Comparison of ENCODE assay signal across 14 cellular contexts in genomic region chr4:39037491-39037825, GRCh38. TPM values are rescaled to one million over a fixed set of nuclear protein-coding genes. Genes with fewer than 3 reads are reported as not detected.
A peak's percentile ranks its signal among the peaks of the same experiment; 100 is the strongest.
DNase-seq lines count a peak whose midpoint lies in the region; ATAC-seq and TF ChIP-seq lines count a peak whose summit lies in the region.
"Had no signal": no experiment of that assay in that cellular context is flagged by ENCODE, and none has a peak within 500 bp of the region (broad histone marks: within the 10 kb centered on the region; RNA-seq: fewer than 3 reads in every experiment).

No MANE protein-coding gene starts in this region.

- no peaks in the 10 kb centered on the region for H3K9me3 Mint-ChIP-seq in IgD-negative memory B cell
- H3K9me3 Mint-ChIP-seq in memory B cell: no peaks in the 10 kb centered on the region
- H3K9me3 Mint-ChIP-seq: activated T-cell treated with anti-CD3 and anti-CD28 coated beads, Interleukin-2, amount 50 U/mL, for 4 hours had no signal

- H3K4me3 ChIP-seq in AG04450 (ENCODE audit: low read depth, low read length) (no peak overlapping the region), brain microvascular endothelial cell (ENCODE audit: low read depth, low read length) (no peak overlapping the region)
- H3K4me3 ChIP-seq: left ventricle myocardium inferior had no signal

- peak overlapping the region in 1 of 4 donors; percentile 75 for H3K4me3 Mint-ChIP-seq in IgD-negative memory B cell
- peak overlapping the region; percentile 61 for H3K4me3 Mint-ChIP-seq in memory B cell
- H3K4me3 Mint-ChIP-seq: activated T-cell treated with anti-CD3 and anti-CD28 coated beads, Interleukin-2, amount 50 U/mL, for 4 hours had no signal

- peak overlapping the region; percentile 68 for H3K27ac ChIP-seq in AG04450 (ENCODE audit: low read depth, low read length)
- peak overlapping the region; percentile 90 for H3K27ac ChIP-seq in brain microvascular endothelial cell
- H3K27ac ChIP-seq: C4-2B, left ventricle myocardium inferior had no signal

- in situ Hi-C loops in brain microvascular endothelial cell (cut with HindIII; ENCODE audit: low pct_ligation_motif_present, low sequenced_read_pairs): no loop called here

- no peak for DNase-seq in AG04450 (ENCODE audit: low read depth, low spot score)
- DNase-seq in brain microvascular endothelial cell: peak; percentile 63
- no peak for DNase-seq in memory B cell (ENCODE audit: low spot score in 2 of 2)
- no peak for DNase-seq in HuH-7 (ENCODE audit: low spot score)
- DNase-seq in putamen (ENCODE audit: low spot score): no peak
- DNase-seq: activated T-cell treated with anti-CD3 and anti-CD28 coated beads, Interleukin-2, amount 50 U/mL, for 4 hours; left ventricle myocardium inferior; small intestine; stimulated activated naive CD8-positive, alpha-beta T cell treated with anti-CD3 and anti-CD28 coated beads, Interleukin-15, Interleukin-2, amounts not matched to agents 100 U/mL and 50 U/mL, for 24 hours; T-helper 9 cell had no signal

- H3K27me3 ChIP-seq in AG04450 (ENCODE audit: control insufficient read depth, insufficient read depth, low read length): no peaks in the 10 kb centered on the region
- no peaks in the 10 kb centered on the region for H3K27me3 ChIP-seq in brain microvascular endothelial cell (replicated peaks)

- H3K27me3 Mint-ChIP-seq in IgD-negative memory B cell: no peaks in the 10 kb centered on the region
- H3K27me3 Mint-ChIP-seq in memory B cell: no peaks in the 10 kb centered on the region

- peak overlapping the region in 2 of 3 donors; percentile 81 to 94 for H3K27ac Mint-ChIP-seq in IgD-negative memory B cell
- peak overlapping the region; percentile 10 for H3K27ac Mint-ChIP-seq in memory B cell

- H3K4me1 Mint-ChIP-seq in IgD-negative memory B cell (peaks cover 28 to 41% (median 40%) of the 10 kb centered on the region in 3 donors), memory B cell (peaks cover 13% of the 10 kb centered on the region)

- H3K36me3 Mint-ChIP-seq in IgD-negative memory B cell (no peaks in the 10 kb centered on the region), memory B cell (no peaks in the 10 kb centered on the region)

- peak; percentile 19 for ATAC-seq in memory B cell (ENCODE audit: low read depth)
- no peak for ATAC-seq in HG02763 (IDR thresholded peaks at IDR 0.05; ENCODE audit: unreplicated experiment)
- no peak for ATAC-seq in HG02840 (IDR thresholded peaks at IDR 0.05; ENCODE audit: low FRiP score, unreplicated experiment)
- ATAC-seq: activated T-cell treated with anti-CD3 and anti-CD28 coated beads, Interleukin-2, amount 50 U/mL, for 4 hours; stimulated activated naive CD8-positive, alpha-beta T cell treated with anti-CD3 and anti-CD28 coated beads, Interleukin-15, Interleukin-2, amounts not matched to agents 100 U/mL and 50 U/mL, for 24 hours had no signal

- POLR2A ChIA-PET in AG04450 (lab: Yijun Ruan, JAX): interaction anchor here (0.6 kb wide), 1 partner anchor 1638 kb away, joined by 3 read pairs; no protein-coding TSS in a partner anchor

- CTCF ChIA-PET in AG04450 (lab: Charles Lee): no interaction called here

- TF ChIP-seq CTCF in AG04450 (IDR thresholded peaks at IDR 0.05; ENCODE audit: low read depth, low read length) (no peak), brain microvascular endothelial cell (IDR thresholded peaks at IDR 0.05; ENCODE audit: low read depth, low read length, missing control alignments) (no peak)

- H3K9me3 ChIP-seq in AG04450 (ENCODE audit: control insufficient read depth, insufficient read depth, low read length): no peaks in the 10 kb centered on the region
- H3K9me3 ChIP-seq: left ventricle myocardium inferior had no signal

- H3K36me3 ChIP-seq in brain microvascular endothelial cell (replicated peaks): no peaks in the 10 kb centered on the region
- H3K36me3 ChIP-seq: left ventricle myocardium inferior had no signal

RNA-seq across cellular contexts. Expression of gene TMEM156, which starts 5.2 kb away (rescaled TPM):
- polyA plus RNA-seq in AG04450 (2011; rRNA removed) (1.8 and 2.3 TPM in 2 replicates), IgD-negative memory B cell (152 TPM)
- 0.32 and 0.61 TPM in 2 replicates for polyA minus RNA-seq in AG04450 (2011; rRNA and poly(A)+ RNA removed)

RNA-seq across cellular contexts. Expression of gene KLHL5, which starts 24.6 kb away (rescaled TPM):
- polyA plus RNA-seq in AG04450 (2011; rRNA removed) (155 and 184 TPM in 2 replicates), IgD-negative memory B cell (26.6 TPM)
- 212 and 247 TPM in 2 replicates for polyA minus RNA-seq in AG04450 (2011; rRNA and poly(A)+ RNA removed)

Comparison
In these comparisons a context has a peak if more than half of its experiments do, and no peak if none do; other contexts are left out.
1. RNA of gene TMEM156, which starts 5.2 kb away (polyA plus RNA-seq): 152 TPM in IgD-negative memory B cell (single experiment); 1.8 to 2.3 TPM in AG04450; every median in the first group is over 10 times any median in the second.